1 cellular context compared by ENCODE assay signal in genomic region chr12:130831876-130832405, GRCh38.
TF ChIP-seq lines count a peak whose summit lies in the region.

No MANE protein-coding gene starts in this region.

TF ChIP-seq in HepG2, 621 proteins besides CTCF, POLR2A, EP300 and RAD21 (continues in another document):
- TF ChIP-seq ZNF7 (CRISPR knock-in tag; IDR thresholded peaks at IDR 0.05) (no peak), WIZ (CRISPR knock-in tag; IDR thresholded peaks at IDR 0.05) (no peak), ZNF260 (CRISPR knock-in tag; IDR thresholded peaks at IDR 0.05; ENCODE audit: borderline replicate concordance, low read depth) (no peak), SNAPC2 (CRISPR knock-in tag; IDR thresholded peaks at IDR 0.05) (no peak), NFRKB (IDR thresholded peaks at IDR 0.05) (no peak), ZNF335 (CRISPR knock-in tag; IDR thresholded peaks at IDR 0.05) (no peak), ZNF180 (CRISPR knock-in tag; IDR thresholded peaks at IDR 0.05; ENCODE audit: borderline replicate concordance, low read depth) (no peak), ZNF770 (CRISPR knock-in tag; IDR thresholded peaks at IDR 0.05) (peak; percentile 39; the same call in 1 of the 2 replicates), TCF12 (IDR thresholded peaks at IDR 0.05) (no peak), TCF12 (CRISPR knock-in tag; IDR thresholded peaks at IDR 0.05) (no peak), GTF2F1 (IDR thresholded peaks at IDR 0.05; ENCODE audit: low read length) (no peak), ZNF496 (CRISPR knock-in tag; IDR thresholded peaks at IDR 0.05; ENCODE audit: insufficient replicate concordance) (no peak), RARA (CRISPR knock-in tag; IDR thresholded peaks at IDR 0.05) (peak; percentile 54; the same call in 1 of the 2 replicates), ZNF543 (CRISPR knock-in tag; IDR thresholded peaks at IDR 0.05) (no peak), HHEX (CRISPR knock-in tag; IDR thresholded peaks at IDR 0.05) (no peak), AFF4 (CRISPR knock-in tag; IDR thresholded peaks at IDR 0.05) (no peak), RERE (CRISPR knock-in tag; IDR thresholded peaks at IDR 0.05; ENCODE audit: low read depth) (no peak), ZFX (CRISPR knock-in tag; IDR thresholded peaks at IDR 0.05; ENCODE audit: low read depth) (peak; percentile 30; the same call in 1 of the 2 replicates), HMG20B (CRISPR knock-in tag; conservative IDR thresholded peaks at IDR 0.05) (no peak), DMTF1 (CRISPR knock-in tag; IDR thresholded peaks at IDR 0.05) (no peak), MIER2 (CRISPR knock-in tag; IDR thresholded peaks at IDR 0.05) (no peak), ZNF790 (CRISPR knock-in tag; IDR thresholded peaks at IDR 0.05; ENCODE audit: borderline replicate concordance) (no peak), JUN (CRISPR knock-in tag; IDR thresholded peaks at IDR 0.05) (no peak), ZNF33B (CRISPR knock-in tag; IDR thresholded peaks at IDR 0.05) (no peak), TFDP1 (CRISPR knock-in tag; IDR thresholded peaks at IDR 0.05; ENCODE audit: borderline replicate concordance) (no peak), KDM4B (CRISPR knock-in tag; IDR thresholded peaks at IDR 0.05) (no peak), MEIS2 (CRISPR knock-in tag; IDR thresholded peaks at IDR 0.05) (no peak), SMAD3 (CRISPR knock-in tag; IDR thresholded peaks at IDR 0.05) (no peak), ZNF432 (CRISPR knock-in tag; IDR thresholded peaks at IDR 0.05; ENCODE audit: borderline replicate concordance) (no peak), ZNF253 (CRISPR knock-in tag; IDR thresholded peaks at IDR 0.05; ENCODE audit: borderline replicate concordance) (no peak)
- TF ChIP-seq, protein P1, sequence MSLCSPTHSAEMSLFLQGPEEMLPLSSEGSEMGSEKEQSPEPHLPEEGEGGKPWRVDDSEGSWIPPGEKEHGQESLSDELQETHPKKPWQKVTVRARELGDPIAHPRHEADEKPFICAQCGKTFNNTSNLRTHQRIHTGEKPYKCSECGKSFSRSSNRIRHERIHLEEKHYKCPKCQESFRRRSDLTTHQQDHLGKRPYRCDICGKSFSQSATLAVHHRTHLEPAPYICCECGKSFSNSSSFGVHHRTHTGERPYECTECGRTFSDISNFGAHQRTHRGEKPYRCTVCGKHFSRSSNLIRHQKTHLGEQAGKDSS (CRISPR knock-in tag; IDR thresholded peaks at IDR 0.05; ENCODE audit: borderline replicate concordance, low read depth), result no peak
- TF ChIP-seq, protein P2, sequence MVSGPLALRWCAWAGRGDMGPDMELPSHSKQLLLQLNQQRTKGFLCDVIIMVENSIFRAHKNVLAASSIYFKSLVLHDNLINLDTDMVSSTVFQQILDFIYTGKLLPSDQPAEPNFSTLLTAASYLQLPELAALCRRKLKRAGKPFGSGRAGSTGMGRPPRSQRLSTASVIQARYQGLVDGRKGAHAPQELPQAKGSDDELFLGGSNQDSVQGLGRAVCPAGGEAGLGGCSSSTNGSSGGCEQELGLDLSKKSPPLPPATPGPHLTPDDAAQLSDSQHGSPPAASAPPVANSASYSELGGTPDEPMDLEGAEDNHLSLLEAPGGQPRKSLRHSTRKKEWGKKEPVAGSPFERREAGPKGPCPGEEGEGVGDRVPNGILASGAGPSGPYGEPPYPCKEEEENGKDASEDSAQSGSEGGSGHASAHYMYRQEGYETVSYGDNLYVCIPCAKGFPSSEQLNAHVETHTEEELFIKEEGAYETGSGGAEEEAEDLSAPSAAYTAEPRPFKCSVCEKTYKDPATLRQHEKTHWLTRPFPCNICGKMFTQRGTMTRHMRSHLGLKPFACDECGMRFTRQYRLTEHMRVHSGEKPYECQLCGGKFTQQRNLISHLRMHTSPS (CRISPR knock-in tag; IDR thresholded peaks at IDR 0.05; ENCODE audit: low read depth), result no peak
- TF ChIP-seq, protein P3, sequence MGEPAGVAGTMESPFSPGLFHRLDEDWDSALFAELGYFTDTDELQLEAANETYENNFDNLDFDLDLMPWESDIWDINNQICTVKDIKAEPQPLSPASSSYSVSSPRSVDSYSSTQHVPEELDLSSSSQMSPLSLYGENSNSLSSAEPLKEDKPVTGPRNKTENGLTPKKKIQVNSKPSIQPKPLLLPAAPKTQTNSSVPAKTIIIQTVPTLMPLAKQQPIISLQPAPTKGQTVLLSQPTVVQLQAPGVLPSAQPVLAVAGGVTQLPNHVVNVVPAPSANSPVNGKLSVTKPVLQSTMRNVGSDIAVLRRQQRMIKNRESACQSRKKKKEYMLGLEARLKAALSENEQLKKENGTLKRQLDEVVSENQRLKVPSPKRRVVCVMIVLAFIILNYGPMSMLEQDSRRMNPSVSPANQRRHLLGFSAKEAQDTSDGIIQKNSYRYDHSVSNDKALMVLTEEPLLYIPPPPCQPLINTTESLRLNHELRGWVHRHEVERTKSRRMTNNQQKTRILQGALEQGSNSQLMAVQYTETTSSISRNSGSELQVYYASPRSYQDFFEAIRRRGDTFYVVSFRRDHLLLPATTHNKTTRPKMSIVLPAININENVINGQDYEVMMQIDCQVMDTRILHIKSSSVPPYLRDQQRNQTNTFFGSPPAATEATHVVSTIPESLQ (CRISPR knock-in tag; conservative IDR thresholded peaks at IDR 0.05), result no peak
- TF ChIP-seq, protein P4, sequence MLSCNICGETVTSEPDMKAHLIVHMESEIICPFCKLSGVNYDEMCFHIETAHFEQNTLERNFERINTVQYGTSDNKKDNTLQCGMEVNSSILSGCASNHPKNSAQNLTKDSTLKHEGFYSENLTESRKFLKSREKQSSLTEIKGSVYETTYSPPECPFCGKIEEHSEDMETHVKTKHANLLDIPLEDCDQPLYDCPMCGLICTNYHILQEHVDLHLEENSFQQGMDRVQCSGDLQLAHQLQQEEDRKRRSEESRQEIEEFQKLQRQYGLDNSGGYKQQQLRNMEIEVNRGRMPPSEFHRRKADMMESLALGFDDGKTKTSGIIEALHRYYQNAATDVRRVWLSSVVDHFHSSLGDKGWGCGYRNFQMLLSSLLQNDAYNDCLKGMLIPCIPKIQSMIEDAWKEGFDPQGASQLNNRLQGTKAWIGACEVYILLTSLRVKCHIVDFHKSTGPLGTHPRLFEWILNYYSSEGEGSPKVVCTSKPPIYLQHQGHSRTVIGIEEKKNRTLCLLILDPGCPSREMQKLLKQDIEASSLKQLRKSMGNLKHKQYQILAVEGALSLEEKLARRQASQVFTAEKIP (CRISPR knock-in tag; IDR thresholded peaks at IDR 0.05; ENCODE audit: borderline replicate concordance), result no peak
- TF ChIP-seq, protein P5, sequence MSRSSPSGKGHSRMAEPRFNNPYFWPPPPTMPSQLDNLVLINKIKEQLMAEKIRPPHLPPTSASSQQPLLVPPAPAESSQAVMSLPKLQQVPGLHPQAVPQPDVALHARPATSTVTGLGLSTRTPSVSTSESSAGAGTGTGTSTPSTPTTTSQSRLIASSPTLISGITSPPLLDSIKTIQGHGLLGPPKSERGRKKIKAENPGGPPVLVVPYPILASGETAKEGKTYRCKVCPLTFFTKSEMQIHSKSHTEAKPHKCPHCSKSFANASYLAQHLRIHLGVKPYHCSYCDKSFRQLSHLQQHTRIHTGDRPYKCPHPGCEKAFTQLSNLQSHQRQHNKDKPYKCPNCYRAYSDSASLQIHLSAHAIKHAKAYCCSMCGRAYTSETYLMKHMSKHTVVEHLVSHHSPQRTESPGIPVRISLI (CRISPR knock-in tag; IDR thresholded peaks at IDR 0.05; ENCODE audit: borderline replicate concordance), result peak; percentile 16; the same call in 1 of the 2 replicates
